24 cellular contexts compared by ENCODE assay signal in the genomic region with DNA sequence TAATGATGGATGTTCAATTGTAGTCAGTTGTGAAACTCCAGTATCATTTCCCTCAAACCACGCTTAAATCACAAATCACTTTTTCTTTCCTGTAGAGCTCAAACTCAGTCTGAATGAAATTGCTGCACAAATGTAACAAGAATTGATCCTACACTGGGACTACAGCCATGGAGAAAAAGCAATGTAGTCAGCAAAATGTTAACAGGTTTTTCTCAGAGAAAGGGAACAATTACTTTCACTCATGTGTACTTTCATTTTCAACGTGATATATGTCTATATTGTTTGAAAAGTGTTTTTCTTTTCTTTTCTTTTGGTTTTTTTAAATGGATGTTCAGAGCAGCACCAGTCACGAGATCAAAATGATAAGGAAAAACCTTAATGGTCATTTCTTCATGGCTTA. TPM values are rescaled to one million over a fixed set of nuclear protein-coding genes. Genes with fewer than 3 reads are reported as not detected.
"Had no signal": no experiment of that assay in that cellular context is flagged by ENCODE, and none has a peak within 500 bp of the region (broad histone marks: within the 10 kb centered on the region; RNA-seq: fewer than 3 reads in every experiment).

No MANE protein-coding gene starts in this region.

- ATAC-seq: activated CD8-positive, alpha-beta T cell treated with anti-CD3 and anti-CD28 coated beads for 36 hours; activated T-helper 17 cell treated with anti-CD3 and anti-CD28 coated beads, Interleukin-2, amount 50 U/mL, for 72 hours had no signal

- H3K27ac ChIP-seq: adrenal gland, breast epithelium, colonic mucosa, PC-9, VCaP had no signal

- H3K4me1 Mint-ChIP-seq: activated T-helper 17 cell treated with anti-CD3 and anti-CD28 coated beads, Interleukin-2, amount 50 U/mL, for 72 hours had no signal

- H2AFZ ChIP-seq: PC-9 had no signal

- H3K4me3 ChIP-seq: adrenal gland, breast epithelium, colonic mucosa, PC-9 had no signal

- H3K27ac Mint-ChIP-seq: activated CD8-positive, alpha-beta T cell treated with anti-CD3 and anti-CD28 coated beads for 36 hours; activated naive CD8-positive, alpha-beta T cell; activated T-helper 17 cell treated with anti-CD3 and anti-CD28 coated beads, Interleukin-2, amount 50 U/mL, for 72 hours had no signal

- DNase-seq: activated CD4-positive, CD25-positive, alpha-beta regulatory T cell; activated CD8-positive, alpha-beta T cell treated with anti-CD3 and anti-CD28 coated beads for 36 hours; activated gamma-delta T cell treated with Interleukin-2 at 50 U/mL for 16 hours; activated T-cell treated with anti-CD3 and anti-CD28 coated beads, Interleukin-2, amount 50 U/mL, for 48 hours; adrenal gland; anterior cingulate cortex; caudate nucleus; colonic mucosa; dermis blood vessel endothelial cell; Karpas-422; MM.1S; NCI-H1105 treated with DMSO at 0.1 percent for 48 hours; NCI-H1436 treated with DMSO at 0.1 percent for 48 hours; NCI-H187; NCI-H2081; NCI-H510A treated with DMSO at 0.1 percent for 48 hours; PC-9; SIG-M5 had no signal

- H3K9me3 Mint-ChIP-seq: activated T-helper 17 cell treated with anti-CD3 and anti-CD28 coated beads, Interleukin-2, amount 50 U/mL, for 72 hours had no signal

- H3K9me3 ChIP-seq: adrenal gland, colonic mucosa had no signal

- H3K4me2 ChIP-seq: PC-9 had no signal

- H3K4me1 ChIP-seq: adrenal gland, breast epithelium, colonic mucosa had no signal

- H3K27me3 ChIP-seq: adrenal gland, breast epithelium, colonic mucosa had no signal

- H3K27me3 Mint-ChIP-seq: activated CD8-positive, alpha-beta T cell treated with anti-CD3 and anti-CD28 coated beads for 36 hours; activated naive CD8-positive, alpha-beta T cell; activated T-helper 17 cell treated with anti-CD3 and anti-CD28 coated beads, Interleukin-2, amount 50 U/mL, for 72 hours had no signal

- H3K4me3 Mint-ChIP-seq: activated CD8-positive, alpha-beta T cell treated with anti-CD3 and anti-CD28 coated beads for 36 hours; activated naive CD8-positive, alpha-beta T cell; activated T-helper 17 cell treated with anti-CD3 and anti-CD28 coated beads, Interleukin-2, amount 50 U/mL, for 72 hours had no signal

RNA-seq across cellular contexts. Expression of a gene that starts 39.2 kb away (rescaled TPM):
- total RNA-seq: cerebellum, dermis blood vessel endothelial cell, PC-9, RPMI7951 had no signal

RNA-seq across cellular contexts. Expression of a gene that starts 55.2 kb away (rescaled TPM):
- total RNA-seq: PC-9 had no signal
